In genomic region chr9:137491735-137492432, GRCh38 we compare ENCODE assay signal across 1 cellular context.
A peak's percentile ranks its signal among the peaks of the same experiment; 100 is the strongest.
TF ChIP-seq lines count a peak whose summit lies in the region.

No MANE protein-coding gene starts in this region.

TF ChIP-seq in K562, 482 proteins besides CTCF, POLR2A, EP300 and RAD21 (continues in another document):
- TF ChIP-seq FOXP4 (CRISPR knock-in tag; IDR thresholded peaks at IDR 0.05; ENCODE audit: borderline replicate concordance) (no peak), YBX1 (IDR thresholded peaks at IDR 0.05) (no peak), CCAR2 (IDR thresholded peaks at IDR 0.05; ENCODE audit: low read depth, low read length) (no peak), ATF1 (CRISPR knock-in tag; IDR thresholded peaks at IDR 0.05) (no peak), ATF1 (tag; IDR thresholded peaks at IDR 0.05) (peak; percentile 55; the same call in 1 of the 2 replicates), AFF1 (IDR thresholded peaks at IDR 0.05; ENCODE audit: low read depth in 1 of 2, partially characterized antibody in 2 of 2) (no peak), RFX7 (CRISPR knock-in tag; IDR thresholded peaks at IDR 0.05) (no peak), HDAC6 (IDR thresholded peaks at IDR 0.05; ENCODE audit: low read depth, low read length) (no peak), NFXL1 (CRISPR knock-in tag; IDR thresholded peaks at IDR 0.05) (no peak), MYNN (IDR thresholded peaks at IDR 0.05) (no peak), MYNN (CRISPR knock-in tag; IDR thresholded peaks at IDR 0.05) (no peak), NCOR1 (IDR thresholded peaks at IDR 0.05) (no peak), NFIX (CRISPR knock-in tag; IDR thresholded peaks at IDR 0.05; ENCODE audit: low read depth) (no peak), NR2F6 (CRISPR knock-in tag; IDR thresholded peaks at IDR 0.05) (no peak), ESRRB (CRISPR knock-in tag; IDR thresholded peaks at IDR 0.05; ENCODE audit: borderline replicate concordance) (no peak), ZNF445 (CRISPR knock-in tag; IDR thresholded peaks at IDR 0.05; ENCODE audit: low read depth) (no peak), MCM3 (IDR thresholded peaks at IDR 0.05) (no peak), HOXB6 (CRISPR knock-in tag; IDR thresholded peaks at IDR 0.05; ENCODE audit: borderline replicate concordance) (no peak), IFI16 (CRISPR knock-in tag; IDR thresholded peaks at IDR 0.05) (0 out of 2 replicates have a peak, but pooled peaks have one; percentile 11), GMEB1 (CRISPR knock-in tag; IDR thresholded peaks at IDR 0.05) (no peak), CEBPB (tag; IDR thresholded peaks at IDR 0.05) (no peak), ATF3 (IDR thresholded peaks at IDR 0.05) (no peak), ATF3 (CRISPR knock-in tag; conservative IDR thresholded peaks at IDR 0.05) (no peak), HCFC1 (IDR thresholded peaks at IDR 0.05; ENCODE audit: low read depth, low read length) (no peak), MTF1 (CRISPR knock-in tag; IDR thresholded peaks at IDR 0.05; ENCODE audit: borderline replicate concordance) (no peak), ZNF436 (CRISPR knock-in tag; IDR thresholded peaks at IDR 0.05) (no peak), MLLT1 (IDR thresholded peaks at IDR 0.05) (no peak), THAP12 (CRISPR knock-in tag; IDR thresholded peaks at IDR 0.05) (no peak), ZFX (CRISPR knock-in tag; IDR thresholded peaks at IDR 0.05) (no peak), SMARCE1 (IDR thresholded peaks at IDR 0.05) (0 out of 2 replicates have a peak, but pooled peaks have one; percentile 50), RREB1 (CRISPR knock-in tag; IDR thresholded peaks at IDR 0.05) (no peak)
